ENCODE assay signal across 15 cellular contexts in the genomic region with DNA sequence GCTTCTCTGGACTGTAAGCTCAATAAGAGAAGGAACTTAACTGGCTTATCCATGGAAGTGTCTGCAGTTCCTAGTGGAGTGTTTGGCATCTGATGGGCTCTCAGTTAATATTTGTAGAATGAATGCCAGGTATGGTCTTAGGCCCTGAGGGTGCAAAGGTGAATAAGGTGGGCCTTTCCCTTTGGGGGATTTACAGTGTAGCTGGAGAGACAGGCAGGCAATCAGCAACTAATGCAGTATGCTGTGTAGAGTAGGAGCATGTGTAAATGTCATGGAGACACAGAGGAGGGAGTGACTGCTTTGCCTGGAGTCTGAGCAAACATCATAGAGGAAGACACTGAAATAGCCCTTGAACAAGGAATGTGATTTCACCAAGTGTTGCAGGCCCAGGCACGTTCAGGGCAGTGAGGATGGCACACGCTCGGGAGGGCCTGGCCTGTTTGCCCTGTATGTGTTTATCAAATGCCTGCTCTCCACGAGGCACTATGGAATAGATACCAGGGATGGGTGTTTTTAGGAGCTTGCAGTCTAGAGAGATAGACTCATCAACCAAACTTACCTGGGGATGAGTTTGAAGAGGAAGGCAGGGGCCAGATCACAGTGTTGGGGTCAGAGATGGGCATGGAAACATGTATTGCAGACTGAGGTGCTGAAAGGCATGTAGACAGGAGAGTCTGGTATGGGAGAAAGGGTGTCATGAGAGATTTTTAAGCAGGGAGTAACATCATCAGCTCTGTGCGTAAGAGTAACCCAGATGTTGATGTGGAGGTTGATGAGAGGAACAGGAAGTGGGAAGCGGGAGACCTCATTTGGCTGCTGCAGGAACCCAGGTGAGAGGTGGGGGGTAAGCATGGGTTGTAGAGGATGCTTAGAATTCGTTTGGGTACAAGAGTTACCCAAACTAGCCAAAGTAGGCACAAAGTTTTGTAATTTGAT. TPM values are rescaled to one million over a fixed set of nuclear protein-coding genes. Genes with fewer than 3 reads are reported as not detected.
DNase-seq lines count a peak whose midpoint lies in the region; ATAC-seq and FAIRE-seq lines count a peak whose summit lies in the region.
"Had no signal": no experiment of that assay in that cellular context is flagged by ENCODE, and none has a peak within 500 bp of the region (broad histone marks: within the 10 kb centered on the region; RNA-seq: fewer than 3 reads in every experiment).

No MANE protein-coding gene starts in this region.

- H3K36me3 Mint-ChIP-seq in activated T-helper 17 cell treated with anti-CD3 and anti-CD28 coated beads, Interleukin-2, amount 50 U/mL, for 72 hours (ENCODE audit: low read depth), result no peaks in the 10 kb centered on the region
- H3K36me3 Mint-ChIP-seq in naive B cell, result peaks cover 10 to 15% of the 10 kb centered on the region in 2 donors

- FAIRE-seq in RCC 7860 (lab: Jason Lieb, UNC), result no peak

- DNase-seq in NCI-H748 (lab: John Stamatoyannopoulos, UW; ENCODE audit: unreplicated experiment) (peak; percentile 32), NCI-H748 treated with DMSO at 0.1 percent for 48 hours (lab: John Stamatoyannopoulos, UW) (no peak), NCI-H187 treated with DMSO at 0.1 percent for 48 hours (lab: John Stamatoyannopoulos, UW) (peak; percentile 71), naive B cell (no peak), NCI-H524 treated with DMSO at 0.1 percent for 48 hours (lab: John Stamatoyannopoulos, UW) (no peak), RCC 7860 (ENCODE audit: low spot score) (no peak), GM19240 (ENCODE audit: insufficient read length, low spot score) (no peak)
- DNase-seq: 8988T; Caco-2; effector CD8-positive, alpha-beta T cell; GM23248; NCI-H1694 treated with DMSO at 0.1 percent for 48 hours; occipital lobe had no signal

- H3K27me3 Mint-ChIP-seq in activated T-helper 17 cell treated with anti-CD3 and anti-CD28 coated beads, Interleukin-2, amount 50 U/mL, for 72 hours, result no peaks in the 10 kb centered on the region
- H3K27me3 Mint-ChIP-seq in naive B cell, result no peaks in the 10 kb centered on the region

- H3K27ac Mint-ChIP-seq in activated T-helper 17 cell treated with anti-CD3 and anti-CD28 coated beads, Interleukin-2, amount 50 U/mL, for 72 hours, result peak overlapping the region; percentile 18
- H3K27ac Mint-ChIP-seq in naive B cell, result peak overlapping the region in 4 of 6 donors; percentile 6 to 88 (median 74)

- peak; percentile 44 for ATAC-seq in activated T-helper 17 cell treated with anti-CD3 and anti-CD28 coated beads, Interleukin-2, amount 50 U/mL, for 72 hours (replicated peaks)
- ATAC-seq in naive B cell (ENCODE audit: low read depth in 2 of 2), result no peak
- ATAC-seq: left lobe of liver had no signal

- H3K9me3 Mint-ChIP-seq in activated T-helper 17 cell treated with anti-CD3 and anti-CD28 coated beads, Interleukin-2, amount 50 U/mL, for 72 hours, result peaks cover 4% of the 10 kb centered on the region
- no peaks in the 10 kb centered on the region for H3K9me3 Mint-ChIP-seq in naive B cell

- peak overlapping the region; percentile 16 for H3K4me3 Mint-ChIP-seq in activated T-helper 17 cell treated with anti-CD3 and anti-CD28 coated beads, Interleukin-2, amount 50 U/mL, for 72 hours
- H3K4me3 Mint-ChIP-seq in naive B cell, result no peak overlapping the region

- H3K4me1 Mint-ChIP-seq in activated T-helper 17 cell treated with anti-CD3 and anti-CD28 coated beads, Interleukin-2, amount 50 U/mL, for 72 hours, result peaks cover 42% of the 10 kb centered on the region
- peaks cover 45 to 54% (median 46%) of the 10 kb centered on the region in 3 donors for H3K4me1 Mint-ChIP-seq in naive B cell

RNA-seq across cellular contexts. Expression of a gene that starts 54.1 kb away (rescaled TPM):
- 1 to 10 TPM; 4.9 to 7.5 TPM for total RNA-seq in activated T-helper 17 cell treated with anti-CD3 and anti-CD28 coated beads, Interleukin-2, amount 50 U/mL, for 72 hours
- polyA plus RNA-seq in naive B cell (ENCODE audit: low read depth in 6 of 6), result 1 to 10 TPM; 2.1 to 6.9 (median 4.4) TPM

Comparison
In these comparisons a context has a peak if more than half of its experiments do, and no peak if none do; other contexts are left out.
1. DNase-seq: peak in NCI-H748 (single experiment) and NCI-H187 treated with DMSO at 0.1 percent for 48 hours (single experiment); none in NCI-H748 treated with DMSO at 0.1 percent for 48 hours (single experiment), naive B cell (single experiment), NCI-H524 treated with DMSO at 0.1 percent for 48 hours (single experiment), RCC 7860 (single experiment) and GM19240 (single experiment).